30 cellular contexts compared by ENCODE assay signal in the genomic region with DNA sequence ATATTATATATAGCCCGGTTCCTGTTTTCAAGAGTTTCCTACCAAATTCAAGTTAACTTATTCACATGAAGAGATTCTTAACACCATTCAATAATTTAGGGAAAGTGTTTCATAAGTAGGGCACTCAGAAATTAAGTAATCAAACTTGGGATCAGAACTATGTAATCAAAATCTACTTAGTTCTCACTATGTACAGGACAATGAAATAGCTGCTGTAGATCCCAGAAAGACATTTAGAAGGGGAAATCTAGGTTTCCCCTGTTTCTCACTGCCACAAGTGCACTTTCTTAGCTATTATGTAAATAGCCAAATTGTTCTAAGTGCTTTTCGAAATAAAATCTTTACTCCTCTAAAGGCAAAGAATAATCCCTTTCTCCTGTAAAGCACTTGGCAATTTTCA.
"Had no signal": no experiment of that assay in that cellular context is flagged by ENCODE, and none has a peak within 500 bp of the region (broad histone marks: within the 10 kb centered on the region; RNA-seq: fewer than 3 reads in every experiment).

No MANE protein-coding gene starts in this region.

- H3K4me1 ChIP-seq: ascending aorta had no signal

- H3K27me3 ChIP-seq: ascending aorta, cardiac muscle cell had no signal

- H3K4me3 ChIP-seq: ascending aorta, cardiac muscle cell had no signal

- H3K36me3 ChIP-seq: ascending aorta, cardiac muscle cell, WERI-Rb-1 had no signal

- H3K9me3 ChIP-seq: ascending aorta had no signal

- ATAC-seq: activated CD4-positive, alpha-beta T cell treated with anti-CD3 and anti-CD28 coated beads for 36 hours; activated CD4-positive, CD25-positive, alpha-beta regulatory T cell treated with anti-CD3 and anti-CD28 coated beads, Interleukin-2, amount 50 U/mL, for 24 hours; activated CD8-positive, alpha-beta memory T cell treated with anti-CD3 and anti-CD28 coated beads, Interleukin-2, amount 10 ng/mL, durations not matched to agents 7 days and 5 days; activated CD8-positive, alpha-beta T cell treated with anti-CD3 and anti-CD28 coated beads, Interleukin-2, amount 10 ng/mL, durations not matched to agents 7 days and 5 days; activated naive CD8-positive, alpha-beta T cell treated with anti-CD3 and anti-CD28 coated beads, Interleukin-2, amount 50 U/mL, for 24 hours; T-helper 17 cell; WTC11 had no signal

- DNase-seq: activated CD4-positive, alpha-beta memory T cell treated with anti-CD3 and anti-CD28 coated beads, Interleukin-2, amount 10 ng/mL, durations not matched to agents 7 days and 5 days; activated CD4-positive, alpha-beta T cell treated with anti-CD3 and anti-CD28 coated beads for 1 hour; activated CD4-positive, alpha-beta T cell treated with anti-CD3 and anti-CD28 coated beads for 36 hours; activated CD4-positive, alpha-beta T cell treated with anti-CD3 and anti-CD28 coated beads for 48 hours; activated CD4-positive, alpha-beta T cell treated with anti-CD3 and anti-CD28 coated beads, Interleukin-2, amount 10 ng/mL, durations not matched to agents 7 days and 5 days; activated CD4-positive, alpha-beta T cell treated with anti-CD3 and anti-CD28 coated beads, Interleukin-2, amount 50 U/mL, for 48 hours; activated CD4-positive, CD25-positive, alpha-beta regulatory T cell; activated CD8-positive, alpha-beta memory T cell treated with anti-CD3 and anti-CD28 coated beads for 24 hours; activated CD8-positive, alpha-beta memory T cell treated with anti-CD3 and anti-CD28 coated beads, Interleukin-2, amount 10 ng/mL, durations not matched to agents 7 days and 5 days; activated CD8-positive, alpha-beta memory T cell treated with anti-CD3 and anti-CD28 coated beads, Interleukin-2, amount 50 U/mL, for 48 hours; activated CD8-positive, alpha-beta T cell treated with anti-CD3 and anti-CD28 coated beads, Interleukin-2, amount 10 ng/mL, durations not matched to agents 7 days and 5 days; activated effector memory CD4-positive, alpha-beta T cell treated with Interleukin-2 at 50 U/mL for 16 hours; activated gamma-delta T cell; activated naive CD4-positive, alpha-beta T cell treated with anti-CD3 and anti-CD28 coated beads, Interleukin-2, amount 10 ng/mL, durations not matched to agents 7 days and 5 days; activated naive CD4-positive, alpha-beta T cell treated with Interleukin-2 at 50 U/mL for 16 hours; activated naive CD8-positive, alpha-beta T cell treated with anti-CD3 and anti-CD28 coated beads, Interleukin-2, amount 10 ng/mL, durations not matched to agents 7 days and 5 days; activated naive CD8-positive, alpha-beta T cell treated with anti-CD3 and anti-CD28 coated beads, Interleukin-2, amount 50 U/mL, for 24 hours; activated T-cell treated with anti-CD3 and anti-CD28 coated beads, Interleukin-2, amount 50 U/mL, for 24 hours; activated T-cell treated with anti-CD3 and anti-CD28 coated beads, Interleukin-2, amount 50 U/mL, for 48 hours; amygdala; anterior cingulate cortex; caudate nucleus; cerebellar nuclear complex; T-helper 17 cell; T-helper 9 cell; WERI-Rb-1 had no signal

- H3K27ac ChIP-seq: ascending aorta, cardiac muscle cell, WERI-Rb-1 had no signal
